In the genomic region with DNA sequence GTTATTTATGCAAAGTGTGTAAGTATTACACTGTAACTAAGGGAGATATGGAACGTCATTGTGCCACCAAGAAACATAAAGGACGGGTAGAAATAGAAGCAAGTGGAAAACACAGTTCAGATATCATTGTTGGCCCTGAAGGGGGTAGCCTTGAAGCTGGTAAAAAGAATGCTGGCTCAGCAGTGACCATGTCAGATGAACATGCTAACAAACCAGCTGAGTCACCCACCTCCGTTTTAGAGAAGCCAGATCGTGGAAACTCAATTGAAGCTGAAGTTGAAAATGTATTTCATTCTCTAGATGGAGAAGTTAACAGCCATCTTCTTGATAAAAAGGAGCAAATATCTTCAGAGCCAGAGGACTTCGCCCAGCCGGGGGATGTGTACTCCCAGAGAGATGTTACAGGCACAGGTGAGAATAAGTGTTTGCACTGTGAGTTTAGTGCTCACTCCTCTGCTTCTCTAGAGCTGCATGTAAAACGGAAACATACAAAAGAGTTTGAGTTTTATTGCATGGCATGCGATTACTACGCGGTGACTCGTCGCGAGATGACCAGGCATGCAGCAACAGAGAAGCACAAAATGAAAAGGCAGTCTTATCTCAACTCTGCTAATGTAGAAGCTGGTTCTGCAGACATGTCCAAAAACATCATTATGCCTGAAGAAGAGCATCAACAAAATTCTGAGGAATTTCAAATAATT, we compare ENCODE assay signal across 18 cellular contexts. TPM values are rescaled to one million over a fixed set of nuclear protein-coding genes. Genes with fewer than 3 reads are reported as not detected.
DNase-seq lines count a peak whose midpoint lies in the region; TF ChIP-seq lines count a peak whose summit lies in the region.
"Had no signal": no experiment of that assay in that cellular context is flagged by ENCODE, and none has a peak within 500 bp of the region (broad histone marks: within the 10 kb centered on the region; RNA-seq: fewer than 3 reads in every experiment).

No MANE protein-coding gene starts in this region.

- no peak overlapping the region for H2BK5ac ChIP-seq in trophoblast cell (ENCODE audit: low read depth, low read length, poor library complexity)

- DNase-seq in activated CD4-positive, alpha-beta T cell treated with anti-CD3 and anti-CD28 coated beads for 48 hours: peak; percentile 26
- DNase-seq in activated CD4-positive, alpha-beta T cell treated with anti-CD3 and anti-CD28 coated beads for 4 hours: no peak
- peak; percentile 5 for DNase-seq in CD1c-positive myeloid dendritic cell (ENCODE audit: extremely low spot score)
- DNase-seq in NCI-H510A treated with DMSO at 0.1 percent for 48 hours (lab: John Stamatoyannopoulos, UW): peak; percentile 86
- DNase-seq in hepatocyte (ENCODE audit: low spot score): peak; percentile 22
- no peak for DNase-seq in trophoblast cell
- DNase-seq in Ammon's horn (ENCODE audit: low spot score): no peak
- no peak for DNase-seq in right atrium auricular region (ENCODE audit: low spot score)
- DNase-seq: anterior cingulate cortex, hypothalamus, MG63, natural killer cell, NCI-H1694, NCI-H345 had no signal

- H2BK120ac ChIP-seq in trophoblast cell (ENCODE audit: insufficient read depth, low read length, poor library complexity): no peak overlapping the region

- H4K12ac ChIP-seq in trophoblast cell (ENCODE audit: low read depth, low read length): no peak overlapping the region

- H4K20me1 ChIP-seq in hepatocyte (ENCODE audit: insufficient read depth, poor library complexity, severe bottlenecking): no peaks in the 10 kb centered on the region

- no peak overlapping the region for H4K8ac ChIP-seq in trophoblast cell (ENCODE audit: low read depth, low read length)

- no peak overlapping the region for H3K4ac ChIP-seq in trophoblast cell (ENCODE audit: low read depth, low read length)

- no peaks in the 10 kb centered on the region for H3K9me3 ChIP-seq in hepatocyte (ENCODE audit: low read depth)
- H3K9me3 ChIP-seq in trophoblast cell (ENCODE audit: insufficient read depth, low read depth, low read length): no peaks in the 10 kb centered on the region
- no peaks in the 10 kb centered on the region for H3K9me3 ChIP-seq in right atrium auricular region
- H3K9me3 ChIP-seq: MG63, thoracic aorta had no signal

- H3K14ac ChIP-seq in trophoblast cell (ENCODE audit: low read length): no peak overlapping the region

- no peaks in the 10 kb centered on the region for H3K27me3 ChIP-seq in hepatocyte
- no peaks in the 10 kb centered on the region for H3K27me3 ChIP-seq in trophoblast cell (ENCODE audit: insufficient read depth, low read length)
- no peaks in the 10 kb centered on the region for H3K27me3 ChIP-seq in right atrium auricular region
- H3K27me3 ChIP-seq: MG63 had no signal

- no peak for TF ChIP-seq CTCF in hepatocyte (IDR thresholded peaks at IDR 0.05; ENCODE audit: poor library complexity)
- TF ChIP-seq CTCF in right atrium auricular region (IDR thresholded peaks at IDR 0.05): no peak

- H2AK5ac ChIP-seq in trophoblast cell (ENCODE audit: low read length): no peak overlapping the region

- no peak overlapping the region for H2AFZ ChIP-seq in hepatocyte
- H2AFZ ChIP-seq in trophoblast cell (ENCODE audit: insufficient read depth, low read length, poor library complexity): no peak overlapping the region
- H2AFZ ChIP-seq: parathyroid adenoma had no signal

- H3K4me3 ChIP-seq in hepatocyte: no peak overlapping the region
- H3K4me3 ChIP-seq in trophoblast cell (ENCODE audit: low read depth, low read length): no peak overlapping the region
- no peak overlapping the region for H3K4me3 ChIP-seq in right atrium auricular region
- H3K4me3 ChIP-seq: MG63, thoracic aorta had no signal

- no peaks in the 10 kb centered on the region for H3K79me1 ChIP-seq in trophoblast cell (ENCODE audit: low read length)

- H3K23ac ChIP-seq in trophoblast cell (ENCODE audit: low read length): no peak overlapping the region

- no peak overlapping the region for H3K18ac ChIP-seq in trophoblast cell (ENCODE audit: low read length)

- H3K36me3 ChIP-seq in hepatocyte (replicated peaks; ENCODE audit: insufficient read depth, low read depth): no peaks in the 10 kb centered on the region
- H3K36me3 ChIP-seq in trophoblast cell (ENCODE audit: control insufficient read depth in 1 of 2, insufficient read depth in 2 of 2, low read length in 2 of 2): peaks cover 0 to 2% of the 10 kb centered on the region in 2 experiments
- H3K36me3 ChIP-seq in right atrium auricular region: peaks cover 31% of the 10 kb centered on the region

- H3K27ac ChIP-seq in hepatocyte: peak overlapping the region; percentile 24
- H3K27ac ChIP-seq in trophoblast cell (ENCODE audit: low read depth, low read length): no peak overlapping the region
- H3K27ac ChIP-seq in right atrium auricular region: no peak overlapping the region
- H3K27ac ChIP-seq: C4-2B, parathyroid adenoma, RWPE1, thoracic aorta had no signal

- H3K4me2 ChIP-seq in hepatocyte: no peak overlapping the region
- no peak overlapping the region for H3K4me2 ChIP-seq in trophoblast cell (ENCODE audit: low read length)

- no peak overlapping the region for H2BK12ac ChIP-seq in trophoblast cell (ENCODE audit: low read length)

- WGBS in hepatocyte (ENCODE audit: low lambda C conversion rate, missing lambda C conversion rate): 86% methylated on average over 13 of the region's 13 CpGs
- WGBS in trophoblast cell (ENCODE audit: extremely low coverage, insufficient coverage, insufficient read length): no CpG with 5 or more reads among the region's 13 CpGs

- H3K79me2 ChIP-seq in hepatocyte: peaks cover 8% of the 10 kb centered on the region
- no peaks in the 10 kb centered on the region for H3K79me2 ChIP-seq in trophoblast cell (ENCODE audit: control insufficient read depth, insufficient read depth, low read length, poor library complexity)
- H3K79me2 ChIP-seq: parathyroid adenoma had no signal

- no peak overlapping the region for H4K91ac ChIP-seq in trophoblast cell (ENCODE audit: low read depth, low read length)

- no peaks in the 10 kb centered on the region for H3K9me2 ChIP-seq in hepatocyte (replicated peaks; ENCODE audit: insufficient read depth)

- H3K9ac ChIP-seq in trophoblast cell (ENCODE audit: low read length): no peak overlapping the region
- H3K9ac ChIP-seq: parathyroid adenoma had no signal

- no peaks in the 10 kb centered on the region for H3K4me1 ChIP-seq in hepatocyte (ENCODE audit: insufficient read depth)
- H3K4me1 ChIP-seq in trophoblast cell (ENCODE audit: control insufficient read depth in 1 of 2, insufficient read depth in 2 of 2, low read length in 2 of 2): peaks cover 6 to 19% of the 10 kb centered on the region in 2 experiments
- H3K4me1 ChIP-seq in right atrium auricular region: no peaks in the 10 kb centered on the region
- H3K4me1 ChIP-seq: parathyroid adenoma had no signal

RNA-seq across cellular contexts. Expression of a gene that starts 36.1 kb away (rescaled TPM):
- 12.4 and 13.4 TPM in 2 replicates for total RNA-seq in hepatocyte
- polyA plus RNA-seq in hepatocyte: 3.2 and 5.1 TPM in 2 replicates
- 2.2 TPM in 2 replicates for polyA plus RNA-seq in trophoblast cell (2013)
- total RNA-seq in right atrium auricular region: 1 to 10 TPM; 7.8 to 8.7 TPM

Comparison
In these comparisons a context has a peak if more than half of its experiments do, and no peak if none do; other contexts are left out.
1. DNase-seq: peak in activated CD4-positive, alpha-beta T cell treated with anti-CD3 and anti-CD28 coated beads for 48 hours (single experiment), CD1c-positive myeloid dendritic cell (single experiment), NCI-H510A treated with DMSO at 0.1 percent for 48 hours (single experiment) and hepatocyte (single experiment); none in activated CD4-positive, alpha-beta T cell treated with anti-CD3 and anti-CD28 coated beads for 4 hours (0 of 2), trophoblast cell (0 of 2), Ammon's horn (single experiment) and right atrium auricular region (single experiment).